In the genomic region with DNA sequence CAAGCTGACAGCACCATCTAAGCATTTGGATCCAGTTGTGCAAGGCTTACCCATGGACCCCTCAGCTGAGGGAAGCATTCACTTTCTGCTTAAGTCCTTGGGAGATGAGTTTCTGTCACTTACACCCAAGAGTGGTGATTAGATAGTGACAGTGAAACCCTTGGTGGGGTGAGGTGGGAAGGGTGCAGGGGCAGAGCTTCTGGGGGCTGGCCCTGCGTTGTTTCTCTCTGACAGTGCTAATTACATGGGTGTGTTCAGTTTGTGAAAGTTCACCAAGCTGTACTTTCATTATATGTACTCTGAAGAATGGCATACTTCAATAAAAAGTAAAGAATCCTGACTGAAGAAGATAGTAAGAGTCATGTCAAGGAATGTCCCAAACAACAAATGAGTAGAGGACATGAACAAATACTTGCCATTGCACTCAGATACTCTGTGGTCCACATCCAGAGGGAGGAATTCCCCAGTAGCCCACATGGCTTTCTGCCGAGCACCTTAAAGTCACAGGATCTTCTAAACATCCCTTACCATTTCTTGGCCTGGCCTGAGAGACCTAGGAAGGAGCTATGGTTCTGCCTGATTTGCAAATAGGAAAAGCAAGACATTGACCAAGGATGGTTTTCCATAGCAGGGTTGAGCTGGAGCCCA, we compare ENCODE assay signal across 1 cellular context.
TF ChIP-seq lines count a peak whose summit lies in the region.

No MANE protein-coding gene starts in this region.

TF ChIP-seq in GM12878, 131 proteins besides CTCF, POLR2A, EP300 and RAD21:
- TF ChIP-seq MTA2 (IDR thresholded peaks at IDR 0.05; ENCODE audit: low read depth) (peak; percentile 52; the same call in 1 of the 2 replicates), BHLHE40 (IDR thresholded peaks at IDR 0.05; ENCODE audit: borderline replicate concordance in 1 of 2, low read depth in 2 of 2, low read length in 1 of 2) (peak in 1 of 2 experiments; percentile 44; a peak in 1 of 4 replicates), ZBED1 (IDR thresholded peaks at IDR 0.05; ENCODE audit: borderline replicate concordance) (no peak), NBN (IDR thresholded peaks at IDR 0.05) (0 out of 2 replicates have a peak, but pooled peaks have one; percentile 37), ATF7 (IDR thresholded peaks at IDR 0.05; ENCODE audit: low read depth) (0 out of 2 replicates have a peak, but pooled peaks have one; percentile 14), BACH1 (IDR thresholded peaks at IDR 0.05; ENCODE audit: borderline replicate concordance) (0 out of 2 replicates have a peak, but pooled peaks have one; percentile 8), IKZF2 (IDR thresholded peaks at IDR 0.05) (peak in 1 of 2 experiments; percentile 19; a peak in 2 of 4 replicates), GATAD2B (conservative IDR thresholded peaks at IDR 0.05; ENCODE audit: low read depth) (0 out of 2 replicates have a peak, but pooled peaks have one; percentile 11), SP1 (IDR thresholded peaks at IDR 0.05; ENCODE audit: low read depth, low read length) (no peak), NFIC (IDR thresholded peaks at IDR 0.05; ENCODE audit: low read depth, low read length) (peak; percentile 28; the same call in 1 of the 2 replicates), JUNB (IDR thresholded peaks at IDR 0.05) (0 out of 2 replicates have a peak, but pooled peaks have one; percentile 35), HDAC2 (IDR thresholded peaks at IDR 0.05) (no peak)
- TF ChIP-seq, protein P1, sequence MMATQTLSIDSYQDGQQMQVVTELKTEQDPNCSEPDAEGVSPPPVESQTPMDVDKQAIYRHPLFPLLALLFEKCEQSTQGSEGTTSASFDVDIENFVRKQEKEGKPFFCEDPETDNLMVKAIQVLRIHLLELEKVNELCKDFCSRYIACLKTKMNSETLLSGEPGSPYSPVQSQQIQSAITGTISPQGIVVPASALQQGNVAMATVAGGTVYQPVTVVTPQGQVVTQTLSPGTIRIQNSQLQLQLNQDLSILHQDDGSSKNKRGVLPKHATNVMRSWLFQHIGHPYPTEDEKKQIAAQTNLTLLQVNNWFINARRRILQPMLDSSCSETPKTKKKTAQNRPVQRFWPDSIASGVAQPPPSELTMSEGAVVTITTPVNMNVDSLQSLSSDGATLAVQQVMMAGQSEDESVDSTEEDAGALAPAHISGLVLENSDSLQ (IDR thresholded peaks at IDR 0.05), result peak; percentile 71
